Comparison of ENCODE assay signal across 8 cellular contexts in genomic region chr3:65732060-65732933, GRCh38.
DNase-seq lines count a peak whose midpoint lies in the region; ATAC-seq, FAIRE-seq and TF ChIP-seq lines count a peak whose summit lies in the region.

No MANE protein-coding gene starts in this region.

- H3K9me3 ChIP-seq in DND-41 (ENCODE audit: insufficient read depth, low read length, severe bottlenecking) (no peaks in the 10 kb centered on the region), GM12878 (replicated peaks; ENCODE audit: control insufficient read depth, insufficient read depth, low read length) (no peaks in the 10 kb centered on the region)

- H4K20me1 ChIP-seq in DND-41 (ENCODE audit: insufficient read depth, low read length) (no peaks in the 10 kb centered on the region), GM12878 (ENCODE audit: control insufficient read depth, insufficient read depth) (no peaks in the 10 kb centered on the region)

- H3K36me3 ChIP-seq in DND-41 (ENCODE audit: insufficient read depth, low read length) (no peaks in the 10 kb centered on the region), GM12878 (ENCODE audit: control insufficient read depth in 2 of 2, insufficient read depth in 2 of 2, low read length in 1 of 2) (no peaks in the 10 kb centered on the region)

- CTCF ChIA-PET in GM12878 (lab: Yijun Ruan, JAX): interaction anchor here (0.6 to 2.4 kb wide), 11 partner anchors 9 to 1201 kb away, joined by 3 to 20 read pairs (median 4); no protein-coding TSS in a partner anchor

- TF ChIP-seq POLR2A in GM12878 (IDR thresholded peaks at IDR 0.05; ENCODE audit: low read depth, low read length): no peak

- peak; percentile 83 for TF ChIP-seq CTCF in DND-41 (IDR thresholded peaks at IDR 0.05; ENCODE audit: borderline replicate concordance, extremely low read depth, low read length, poor library complexity, severe bottlenecking)
- peak; percentile 67 to 83 (median 82) for TF ChIP-seq CTCF in GM12878 (IDR thresholded peaks at IDR 0.05 in 2 of 3, conservative IDR thresholded peaks at IDR 0.05 in 1 of 3; ENCODE audit: control insufficient read depth in 2 of 3, extremely low read depth in 1 of 3, insufficient read depth in 1 of 3, low read depth in 3 of 3, low read length in 3 of 3)

- POLR2A ChIA-PET in GM12878 (lab: Charles Lee): interaction anchor here (0.7 kb wide), 1 partner anchor 28 kb away, joined by 5 read pairs; no protein-coding TSS in a partner anchor

- H3K27ac ChIP-seq in DND-41 (ENCODE audit: low read length) (no peak overlapping the region), GM12878 (ENCODE audit: control insufficient read depth, insufficient read depth) (no peak overlapping the region)

- peak; percentile 91 for FAIRE-seq in GM12878 (lab: Jason Lieb, UNC)

- peak; percentile 78; the same call in 2 of the 3 replicates for ATAC-seq in DND-41 (ENCODE audit: insufficient read depth, low read depth)
- peak; percentile 89 for ATAC-seq in GM19324 (IDR thresholded peaks at IDR 0.05; ENCODE audit: low FRiP score, unreplicated experiment)
- peak; percentile 98 for ATAC-seq in HG03103 (IDR thresholded peaks at IDR 0.05; ENCODE audit: low read depth, unreplicated experiment)
- peak; percentile 93 for ATAC-seq in GM12878
- no peak for ATAC-seq in stimulated activated naive CD8-positive, alpha-beta T cell treated with anti-CD3 and anti-CD28 coated beads, Interleukin-15, Interleukin-2, amounts not matched to agents 100 U/mL and 50 U/mL, for 24 hours

- H3K4me2 ChIP-seq in DND-41 (ENCODE audit: insufficient read depth, low read length) (no peak overlapping the region; the same call in 1 of the 2 replicates), GM12878 (ENCODE audit: control insufficient read depth, insufficient read depth) (no peak overlapping the region)

- RAD21 ChIA-PET in GM12878 (lab: Charles Lee; ENCODE audit: unreplicated experiment): no interaction called here

- in situ Hi-C loops in GM12878 (cut with MboI): loop anchor here (10.0 kb wide), 1 partner anchor 1197 kb away; no protein-coding TSS in a partner anchor

- SMC1A ChIA-PET in GM12878 (lab: Charles Lee; ENCODE audit: uncharacterized antibody, unreplicated experiment): no interaction called here

- 13% methylated on average over 6 of the region's 6 CpGs for WGBS in GM12878 (ENCODE audit: insufficient coverage, insufficient replicate concordance, low lambda C conversion rate, missing lambda C conversion rate)

- peak; percentile 4 for DNase-seq in DND-41
- DNase-seq in NCI-H345 (lab: John Stamatoyannopoulos, UW): peak; percentile 58
- DNase-seq in GM12878 (ENCODE audit: low read depth, low spot score): peak; percentile 3
- DNase-seq in iPS-NIHi7 (ENCODE audit: extremely low spot score): peak; percentile 77
- DNase-seq in stimulated activated naive CD8-positive, alpha-beta T cell treated with anti-CD3 and anti-CD28 coated beads, Interleukin-15, Interleukin-2, amounts not matched to agents 100 U/mL and 50 U/mL, for 24 hours: peak; percentile 2
- no peak for DNase-seq in activated CD4-positive, CD25-positive, alpha-beta regulatory T cell treated with anti-CD3 and anti-CD28 coated beads, Interleukin-2, amount 50 U/mL, for 72 hours

- TF ChIP-seq EP300 in GM12878 (IDR thresholded peaks at IDR 0.05; ENCODE audit: borderline replicate concordance in 1 of 2, control insufficient read depth in 1 of 2, low read depth in 2 of 2, low read length in 2 of 2): no peak

- H3K27me3 ChIP-seq in DND-41 (ENCODE audit: insufficient read depth, low read length, poor library complexity): no peaks in the 10 kb centered on the region
- H3K27me3 ChIP-seq in GM12878 (replicated peaks in 1 of 2; ENCODE audit: control insufficient read depth in 2 of 2, insufficient read depth in 2 of 2, low read length in 1 of 2): no peaks in the 10 kb centered on the region

- no peak overlapping the region for H3K9ac ChIP-seq in DND-41 (ENCODE audit: low read depth, low read length)
- no peak overlapping the region for H3K9ac ChIP-seq in GM12878 (ENCODE audit: control insufficient read depth, insufficient read depth, low read length)

- no peak overlapping the region for H2AFZ ChIP-seq in DND-41 (ENCODE audit: low read depth, low read length)
- no peak overlapping the region for H2AFZ ChIP-seq in GM12878 (ENCODE audit: control insufficient read depth, low read depth, low read length)

- no TSS peak for BruUV-seq in GM12878 (replicated peaks; lab: Mats Ljungman, UMichigan)

- no peak overlapping the region for H3K4me3 ChIP-seq in DND-41 (ENCODE audit: low read depth in 1 of 2, low read length in 2 of 2)
- H3K4me3 ChIP-seq in GM12878: no peak overlapping the region

- no peaks in the 10 kb centered on the region for H3K4me1 ChIP-seq in DND-41 (ENCODE audit: insufficient read depth, low read length)
- no peaks in the 10 kb centered on the region for H3K4me1 ChIP-seq in GM12878 (ENCODE audit: control insufficient read depth, insufficient read depth, low read length)

- TF ChIP-seq RAD21 in GM12878 (IDR thresholded peaks at IDR 0.05; ENCODE audit: insufficient read depth, low read depth, low read length): peak; percentile 64

- no peaks in the 10 kb centered on the region for H3K79me2 ChIP-seq in DND-41 (ENCODE audit: insufficient read depth, low read length)
- H3K79me2 ChIP-seq in GM12878 (ENCODE audit: control insufficient read depth, insufficient read depth, low read length): no peaks in the 10 kb centered on the region

- intact Hi-C loops in GM12878 (cut with micrococcal nuclease; ENCODE audit: unreplicated experiment): loop anchor here (5.0 kb wide), 3 partner anchors 295 to 1200 kb away; no protein-coding TSS in a partner anchor

TF ChIP-seq in GM12878, 131 proteins besides CTCF, POLR2A, EP300 and RAD21:
- no peak for TF ChIP-seq SIN3A (IDR thresholded peaks at IDR 0.05; ENCODE audit: low read depth, low read length)
- peak; percentile 37; the same call in 1 of the 2 replicates for TF ChIP-seq SMC3 (IDR thresholded peaks at IDR 0.05; ENCODE audit: borderline replicate concordance, low read length)
